In genomic region chr7:27239780-27240731, GRCh38 we compare ENCODE assay signal across 13 cellular contexts. TPM values are rescaled to one million over a fixed set of nuclear protein-coding genes. Genes with fewer than 3 reads are reported as not detected.
DNase-seq lines count a peak whose midpoint lies in the region; ATAC-seq and TF ChIP-seq lines count a peak whose summit lies in the region.
"Had no signal": no experiment of that assay in that cellular context is flagged by ENCODE, and none has a peak within 500 bp of the region (broad histone marks: within the 10 kb centered on the region; RNA-seq: fewer than 3 reads in every experiment).

No MANE protein-coding gene starts in this region.

- no peaks in the 10 kb centered on the region for H4K20me1 ChIP-seq in hepatocyte (ENCODE audit: insufficient read depth, poor library complexity, severe bottlenecking)

- no peaks in the 10 kb centered on the region for H3K9me2 ChIP-seq in hepatocyte (replicated peaks; ENCODE audit: insufficient read depth)

- WGBS in hepatocyte (ENCODE audit: low lambda C conversion rate, missing lambda C conversion rate): 6% methylated on average over 33 of the region's 33 CpGs

- H3K27me3 ChIP-seq in hepatocyte: peaks cover 90% of the 10 kb centered on the region

- H2AFZ ChIP-seq in hepatocyte: peak overlapping the region; percentile 71

- H3K36me3 ChIP-seq in hepatocyte (replicated peaks; ENCODE audit: insufficient read depth, low read depth): no peaks in the 10 kb centered on the region
- H3K36me3 ChIP-seq: tibial nerve had no signal

- H3K27ac ChIP-seq in hepatocyte: peak overlapping the region; percentile 52
- H3K27ac ChIP-seq: tibial nerve had no signal

- no peaks in the 10 kb centered on the region for H3K9me3 Mint-ChIP-seq in activated CD4-positive, alpha-beta memory T cell treated with anti-CD3 and anti-CD28 coated beads, Interleukin-2, amount 10 ng/mL, durations not matched to agents 7 days and 5 days
- H3K9me3 Mint-ChIP-seq: activated B cell treated with CpG ODN at 0.5 μM for 24 hours had no signal

- no peak for TF ChIP-seq CTCF in hepatocyte (IDR thresholded peaks at IDR 0.05; ENCODE audit: poor library complexity)

- peak overlapping the region; percentile 96 for H3K4me2 ChIP-seq in hepatocyte

- POLR2A ChIA-PET in activated CD4-positive, alpha-beta memory T cell treated with anti-CD3 and anti-CD28 coated beads, Interleukin-2, amount 10 ng/mL, durations not matched to agents 7 days and 5 days (lab: Charles Lee): no interaction called here

- H3K27ac Mint-ChIP-seq in activated CD4-positive, alpha-beta memory T cell treated with anti-CD3 and anti-CD28 coated beads, Interleukin-2, amount 10 ng/mL, durations not matched to agents 7 days and 5 days: no peak overlapping the region
- H3K27ac Mint-ChIP-seq: activated B cell treated with CpG ODN at 0.5 μM for 24 hours had no signal

- H3K79me2 ChIP-seq in hepatocyte: peaks cover 11% of the 10 kb centered on the region

- DNase-seq in NCI-H748 (lab: John Stamatoyannopoulos, UW; ENCODE audit: unreplicated experiment) (peak; percentile 18), NCI-H748 treated with DMSO at 0.1 percent for 48 hours (lab: John Stamatoyannopoulos, UW) (no peak), HuH-7 (ENCODE audit: low spot score) (peak; percentile 70), hepatocyte (ENCODE audit: low spot score) (no peak), retina (peak; percentile 70), GM03348 (ENCODE audit: low spot score) (no peak)
- no peak for DNase-seq in activated CD4-positive, alpha-beta memory T cell treated with anti-CD3 and anti-CD28 coated beads, Interleukin-2, amount 10 ng/mL, durations not matched to agents 7 days and 5 days
- DNase-seq: activated B cell treated with CpG ODN at 0.5 μM for 24 hours, hippocampal formation, Kasumi-1, NCI-H2081 had no signal

- no peaks in the 10 kb centered on the region for H3K36me3 Mint-ChIP-seq in activated CD4-positive, alpha-beta memory T cell treated with anti-CD3 and anti-CD28 coated beads, Interleukin-2, amount 10 ng/mL, durations not matched to agents 7 days and 5 days (ENCODE audit: low read depth)

- H3K4me3 Mint-ChIP-seq in activated CD4-positive, alpha-beta memory T cell treated with anti-CD3 and anti-CD28 coated beads, Interleukin-2, amount 10 ng/mL, durations not matched to agents 7 days and 5 days: no peak overlapping the region
- H3K4me3 Mint-ChIP-seq: activated B cell treated with CpG ODN at 0.5 μM for 24 hours had no signal

- H3K4me1 Mint-ChIP-seq in activated CD4-positive, alpha-beta memory T cell treated with anti-CD3 and anti-CD28 coated beads, Interleukin-2, amount 10 ng/mL, durations not matched to agents 7 days and 5 days: peaks cover 13% of the 10 kb centered on the region

- H3K9me3 ChIP-seq in hepatocyte (ENCODE audit: low read depth): no peaks in the 10 kb centered on the region
- H3K9me3 ChIP-seq: tibial nerve had no signal

- CTCF ChIA-PET in activated CD4-positive, alpha-beta memory T cell treated with anti-CD3 and anti-CD28 coated beads, Interleukin-2, amount 10 ng/mL, durations not matched to agents 7 days and 5 days (lab: Charles Lee): interaction anchor here (1.3 to 1.7 kb wide), 2 partner anchors 14 to 79 kb away, joined by 3 to 8 read pairs; no protein-coding TSS in a partner anchor

- H3K4me1 ChIP-seq in hepatocyte (ENCODE audit: insufficient read depth): peaks cover 14% of the 10 kb centered on the region

- peak overlapping the region; percentile 28 for H3K4me3 ChIP-seq in hepatocyte

- peaks cover 85% of the 10 kb centered on the region for H3K27me3 Mint-ChIP-seq in activated CD4-positive, alpha-beta memory T cell treated with anti-CD3 and anti-CD28 coated beads, Interleukin-2, amount 10 ng/mL, durations not matched to agents 7 days and 5 days

- no peak for ATAC-seq in GM19397 (IDR thresholded peaks at IDR 0.05; ENCODE audit: unreplicated experiment)

RNA-seq across cellular contexts. Expression of gene EVX1, which starts 2.5 kb away (rescaled TPM):
- 1.1 and 1.6 TPM in 2 replicates for total RNA-seq in hepatocyte
- 0.95 and 1.9 TPM in 2 replicates for polyA plus RNA-seq in hepatocyte
- not detected for total RNA-seq in activated CD4-positive, alpha-beta memory T cell treated with anti-CD3 and anti-CD28 coated beads, Interleukin-2, amount 10 ng/mL, durations not matched to agents 7 days and 5 days
- total RNA-seq: activated B cell treated with CpG ODN at 0.5 μM for 24 hours, tibial nerve had no signal

RNA-seq across cellular contexts. Expression of gene HOXA13, which starts 40.2 kb away (rescaled TPM):
- 13.0 and 14.2 TPM in 2 replicates for total RNA-seq in hepatocyte
- 6.1 and 6.2 TPM in 2 replicates for polyA plus RNA-seq in hepatocyte
- not detected for total RNA-seq in activated CD4-positive, alpha-beta memory T cell treated with anti-CD3 and anti-CD28 coated beads, Interleukin-2, amount 10 ng/mL, durations not matched to agents 7 days and 5 days
- total RNA-seq: activated B cell treated with CpG ODN at 0.5 μM for 24 hours had no signal

RNA-seq across cellular contexts. Expression of gene HOXA11, which starts 55.0 kb away (rescaled TPM):
- 6.4 and 9.6 TPM in 2 replicates for total RNA-seq in hepatocyte
- 5.4 and 7.6 TPM in 2 replicates for polyA plus RNA-seq in hepatocyte
- not detected for total RNA-seq in activated CD4-positive, alpha-beta memory T cell treated with anti-CD3 and anti-CD28 coated beads, Interleukin-2, amount 10 ng/mL, durations not matched to agents 7 days and 5 days
- total RNA-seq: activated B cell treated with CpG ODN at 0.5 μM for 24 hours had no signal

Comparison
In these comparisons a context has a peak if more than half of its experiments do, and no peak if none do; other contexts are left out.
1. DNase-seq: peak in NCI-H748 (single experiment), HuH-7 (single experiment) and retina (single experiment); none in NCI-H748 treated with DMSO at 0.1 percent for 48 hours (single experiment), hepatocyte (single experiment), GM03348 (single experiment) and activated CD4-positive, alpha-beta memory T cell treated with anti-CD3 and anti-CD28 coated beads, Interleukin-2, amount 10 ng/mL, durations not matched to agents 7 days and 5 days (single experiment).
2. RNA of gene HOXA13, which starts 40.2 kb away (total RNA-seq): 13.0 to 14.2 TPM in hepatocyte; not detected in activated CD4-positive, alpha-beta memory T cell treated with anti-CD3 and anti-CD28 coated beads, Interleukin-2, amount 10 ng/mL, durations not matched to agents 7 days and 5 days; every median in the first group is over 10 times any median in the second.